Comparison of ENCODE assay signal across 9 cellular contexts in the genomic region with DNA sequence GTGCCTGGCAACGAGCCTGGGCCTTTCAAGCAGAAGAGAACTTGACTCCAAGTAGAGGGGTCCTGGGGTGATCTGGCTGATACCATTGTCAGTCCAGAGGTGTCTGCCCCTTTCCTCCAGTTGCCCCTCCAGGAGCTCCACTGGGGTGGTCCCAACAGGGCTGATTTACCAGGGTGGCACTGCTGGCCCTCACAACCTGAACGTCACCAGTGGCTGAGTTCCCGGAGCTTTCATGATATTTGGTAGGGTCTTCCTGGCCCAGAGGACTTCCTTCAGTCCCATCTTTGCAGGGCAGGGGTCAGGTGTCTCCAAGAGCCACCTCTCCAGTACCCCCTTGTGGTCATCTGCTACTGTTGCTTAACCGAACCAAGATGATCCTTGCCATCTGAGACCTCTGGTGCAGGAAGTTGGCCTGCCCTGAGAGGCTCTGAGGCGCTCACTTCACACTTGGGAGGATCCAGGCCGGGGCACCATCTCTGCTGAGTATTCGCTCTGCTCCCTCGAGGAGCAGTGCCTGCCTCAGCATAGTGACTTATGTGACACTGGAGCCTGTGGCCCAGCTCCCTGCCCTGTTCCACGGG. TPM values are rescaled to one million over a fixed set of nuclear protein-coding genes. Genes with fewer than 3 reads are reported as not detected.
DNase-seq lines count a peak whose midpoint lies in the region; ATAC-seq lines count a peak whose summit lies in the region.
"Had no signal": no experiment of that assay in that cellular context is flagged by ENCODE, and none has a peak within 500 bp of the region (broad histone marks: within the 10 kb centered on the region; RNA-seq: fewer than 3 reads in every experiment).

No MANE protein-coding gene starts in this region.

- DNase-seq in SIG-M5 treated with dmso at 0.1 percent for 504 hours (lab: John Stamatoyannopoulos, UW; ENCODE audit: unreplicated experiment) (peak; percentile 54), SIG-M5 (lab: John Stamatoyannopoulos, UW) (no peak), NAMALWA (ENCODE audit: low spot score) (peak; percentile 82), iPS DF 19.7 (ENCODE audit: low read depth, low spot score) (peak; percentile 57), midbrain (lab: John Stamatoyannopoulos, UW) (no peak)
- no peak for DNase-seq in activated T-helper 2 cell treated with anti-CD3 and anti-CD28 coated beads, Interferon-gamma antibody, Interleukin-2, Interleukin-4, amounts not matched to agents 10 μg/mL and 5 μg/mL and 100 μg/mL, durations not matched to agents 14 hours and 24 hours and 36 hours (ENCODE audit: low spot score)

- H3K27ac Mint-ChIP-seq in activated T-helper 2 cell treated with anti-CD3 and anti-CD28 coated beads, Interferon-gamma antibody, Interleukin-2, Interleukin-4, amounts not matched to agents 10 μg/mL and 5 μg/mL and 100 μg/mL, durations not matched to agents 14 hours and 24 hours and 36 hours, result peak overlapping the region; percentile 90
- H3K27ac Mint-ChIP-seq in stimulated activated naive CD8-positive, alpha-beta T cell treated with anti-CD3 and anti-CD28 coated beads, Interleukin-15, Interleukin-2, amounts not matched to agents 100 ng/mL and 50 ng/mL, for 24 hours, result peak overlapping the region; percentile 94

- peaks cover 44% of the 10 kb centered on the region for H3K36me3 Mint-ChIP-seq in activated T-helper 2 cell treated with anti-CD3 and anti-CD28 coated beads, Interferon-gamma antibody, Interleukin-2, Interleukin-4, amounts not matched to agents 10 μg/mL and 5 μg/mL and 100 μg/mL, durations not matched to agents 14 hours and 24 hours and 36 hours (ENCODE audit: low read depth)
- H3K36me3 Mint-ChIP-seq in stimulated activated naive CD8-positive, alpha-beta T cell treated with anti-CD3 and anti-CD28 coated beads, Interleukin-15, Interleukin-2, amounts not matched to agents 100 ng/mL and 50 ng/mL, for 24 hours (ENCODE audit: low read depth), result peaks cover 24% of the 10 kb centered on the region

- H3K4me3 Mint-ChIP-seq in activated T-helper 2 cell treated with anti-CD3 and anti-CD28 coated beads, Interferon-gamma antibody, Interleukin-2, Interleukin-4, amounts not matched to agents 10 μg/mL and 5 μg/mL and 100 μg/mL, durations not matched to agents 14 hours and 24 hours and 36 hours (ENCODE audit: low read depth), result peak overlapping the region; percentile 93
- peak overlapping the region; percentile 88 for H3K4me3 Mint-ChIP-seq in stimulated activated naive CD8-positive, alpha-beta T cell treated with anti-CD3 and anti-CD28 coated beads, Interleukin-15, Interleukin-2, amounts not matched to agents 100 ng/mL and 50 ng/mL, for 24 hours

- peaks cover 36% of the 10 kb centered on the region for H3K4me1 Mint-ChIP-seq in activated T-helper 2 cell treated with anti-CD3 and anti-CD28 coated beads, Interferon-gamma antibody, Interleukin-2, Interleukin-4, amounts not matched to agents 10 μg/mL and 5 μg/mL and 100 μg/mL, durations not matched to agents 14 hours and 24 hours and 36 hours (ENCODE audit: low read depth)
- peaks cover 63% of the 10 kb centered on the region for H3K4me1 Mint-ChIP-seq in stimulated activated naive CD8-positive, alpha-beta T cell treated with anti-CD3 and anti-CD28 coated beads, Interleukin-15, Interleukin-2, amounts not matched to agents 100 ng/mL and 50 ng/mL, for 24 hours (ENCODE audit: low read depth)

- H3K9me3 Mint-ChIP-seq in activated T-helper 2 cell treated with anti-CD3 and anti-CD28 coated beads, Interferon-gamma antibody, Interleukin-2, Interleukin-4, amounts not matched to agents 10 μg/mL and 5 μg/mL and 100 μg/mL, durations not matched to agents 14 hours and 24 hours and 36 hours, result no peaks in the 10 kb centered on the region
- no peaks in the 10 kb centered on the region for H3K9me3 Mint-ChIP-seq in stimulated activated naive CD8-positive, alpha-beta T cell treated with anti-CD3 and anti-CD28 coated beads, Interleukin-15, Interleukin-2, amounts not matched to agents 100 ng/mL and 50 ng/mL, for 24 hours

- no peaks in the 10 kb centered on the region for H3K27me3 Mint-ChIP-seq in activated T-helper 2 cell treated with anti-CD3 and anti-CD28 coated beads, Interferon-gamma antibody, Interleukin-2, Interleukin-4, amounts not matched to agents 10 μg/mL and 5 μg/mL and 100 μg/mL, durations not matched to agents 14 hours and 24 hours and 36 hours (ENCODE audit: low read depth)
- H3K27me3 Mint-ChIP-seq in stimulated activated naive CD8-positive, alpha-beta T cell treated with anti-CD3 and anti-CD28 coated beads, Interleukin-15, Interleukin-2, amounts not matched to agents 100 ng/mL and 50 ng/mL, for 24 hours, result no peaks in the 10 kb centered on the region

- no peak for ATAC-seq in GM19351 (IDR thresholded peaks at IDR 0.05; ENCODE audit: unreplicated experiment)
- ATAC-seq: body of pancreas had no signal

- intact Hi-C loops in activated T-helper 2 cell treated with anti-CD3 and anti-CD28 coated beads, Interferon-gamma antibody, Interleukin-2, Interleukin-4, amounts not matched to agents 10 μg/mL and 5 μg/mL and 100 μg/mL, durations not matched to agents 14 hours and 24 hours and 36 hours (cut with micrococcal nuclease), result loop anchor here (2.0 to 5.0 kb wide), 2 partner anchors 146 to 269 kb away; partner anchors contain the start of gene DCAF7

RNA-seq across cellular contexts. Expression of gene LIMD2, which starts 3.5 kb away (rescaled TPM):
- 178 and 182 TPM in 2 replicates for total RNA-seq in activated T-helper 2 cell treated with anti-CD3 and anti-CD28 coated beads, Interferon-gamma antibody, Interleukin-2, Interleukin-4, amounts not matched to agents 10 μg/mL and 5 μg/mL and 100 μg/mL, durations not matched to agents 14 hours and 24 hours and 36 hours

RNA-seq across cellular contexts. Expression of gene STRADA, which starts 45.1 kb away (rescaled TPM):
- total RNA-seq in activated T-helper 2 cell treated with anti-CD3 and anti-CD28 coated beads, Interferon-gamma antibody, Interleukin-2, Interleukin-4, amounts not matched to agents 10 μg/mL and 5 μg/mL and 100 μg/mL, durations not matched to agents 14 hours and 24 hours and 36 hours, result 54.0 and 57.4 TPM in 2 replicates

Comparison
In these comparisons a context has a peak if more than half of its experiments do, and no peak if none do; other contexts are left out.
1. DNase-seq: peak in SIG-M5 treated with dmso at 0.1 percent for 504 hours (single experiment), NAMALWA (single experiment) and iPS DF 19.7 (single experiment); none in SIG-M5 (single experiment), activated T-helper 2 cell treated with anti-CD3 and anti-CD28 coated beads, Interferon-gamma antibody, Interleukin-2, Interleukin-4, amounts not matched to agents 10 μg/mL and 5 μg/mL and 100 μg/mL, durations not matched to agents 14 hours and 24 hours and 36 hours (single experiment) and midbrain (single experiment).